ENCODE assay signal across 25 cellular contexts in genomic region chr7:94174375-94174774, GRCh38.
"Had no signal": no experiment of that assay in that cellular context is flagged by ENCODE, and none has a peak within 500 bp of the region (broad histone marks: within the 10 kb centered on the region; RNA-seq: fewer than 3 reads in every experiment).

No MANE protein-coding gene starts in this region.

- H3K36me3 Mint-ChIP-seq: activated naive CD8-positive, alpha-beta T cell had no signal

- H3K4me1 Mint-ChIP-seq: activated T-helper 17 cell treated with anti-CD3 and anti-CD28 coated beads, Interleukin-2, amount 50 U/mL, for 72 hours; T-helper 17 cell had no signal

- H3K27ac Mint-ChIP-seq: activated B cell treated with CpG ODN at 0.5 μM for 24 hours; activated CD8-positive, alpha-beta T cell treated with anti-CD3 and anti-CD28 coated beads for 36 hours; activated naive CD8-positive, alpha-beta T cell; activated T-helper 17 cell treated with anti-CD3 and anti-CD28 coated beads, Interleukin-2, amount 50 U/mL, for 72 hours; T-helper 17 cell; T-helper 2 cell treated with Interferon-gamma antibody and Interleukin-4, amounts not matched to agents 5 μg/mL and 100 μg/mL, for 36 hours had no signal

- H3K4me3 Mint-ChIP-seq: activated B cell treated with CpG ODN at 0.5 μM for 24 hours; activated CD8-positive, alpha-beta T cell treated with anti-CD3 and anti-CD28 coated beads for 36 hours; activated naive CD8-positive, alpha-beta T cell; activated T-cell treated with anti-CD3 and anti-CD28 coated beads, Interleukin-2, amount 50 U/mL, for 4 hours; activated T-helper 17 cell treated with anti-CD3 and anti-CD28 coated beads, Interleukin-2, amount 50 U/mL, for 72 hours; T-helper 17 cell; T-helper 2 cell treated with Interferon-gamma antibody and Interleukin-4, amounts not matched to agents 5 μg/mL and 100 μg/mL, for 36 hours had no signal

- H3K27ac ChIP-seq: brain microvascular endothelial cell, WERI-Rb-1 had no signal

- DNase-seq: activated B cell treated with CpG ODN at 0.5 μM for 24 hours; activated CD4-positive, alpha-beta T cell treated with anti-CD3 and anti-CD28 coated beads for 48 hours; activated CD4-positive, alpha-beta T cell treated with anti-CD3 and anti-CD28 coated beads, Interleukin-2, amount 50 U/mL, for 1 hour; activated CD4-positive, alpha-beta T cell treated with anti-CD3 and anti-CD28 coated beads, Interleukin-2, amount 50 U/mL, for 48 hours; activated CD8-positive, alpha-beta memory T cell treated with anti-CD3 and anti-CD28 coated beads for 24 hours; activated CD8-positive, alpha-beta T cell treated with anti-CD3 and anti-CD28 coated beads for 36 hours; activated effector memory CD4-positive, alpha-beta T cell treated with Interleukin-2 at 50 U/mL for 16 hours; activated gamma-delta T cell treated with Interleukin-2 at 50 U/mL for 16 hours; activated naive CD4-positive, alpha-beta T cell treated with anti-CD3 and anti-CD28 coated beads, Interleukin-2, amount 50 U/mL, for 16 hours; activated naive CD4-positive, alpha-beta T cell treated with Interleukin-2 at 50 U/mL for 16 hours; activated T-cell treated with anti-CD3 and anti-CD28 coated beads, Interleukin-2, amount 50 U/mL, for 4 hours; amniotic stem cell; anterior cingulate cortex; brain microvascular endothelial cell; caudate nucleus; cortex of kidney; effector CD8-positive, alpha-beta T cell; head of caudate nucleus; T-helper 1 cell; T-helper 17 cell; T1000; WERI-Rb-1 had no signal

- H3K36me3 ChIP-seq: brain microvascular endothelial cell, WERI-Rb-1 had no signal

- H3K9me3 Mint-ChIP-seq: activated B cell treated with CpG ODN at 0.5 μM for 24 hours; activated CD8-positive, alpha-beta T cell treated with anti-CD3 and anti-CD28 coated beads for 36 hours; activated T-cell treated with anti-CD3 and anti-CD28 coated beads, Interleukin-2, amount 50 U/mL, for 4 hours; activated T-helper 17 cell treated with anti-CD3 and anti-CD28 coated beads, Interleukin-2, amount 50 U/mL, for 72 hours; T-helper 2 cell treated with Interferon-gamma antibody and Interleukin-4, amounts not matched to agents 5 μg/mL and 100 μg/mL, for 36 hours had no signal

- H3K27me3 Mint-ChIP-seq: activated B cell treated with CpG ODN at 0.5 μM for 24 hours, T-helper 17 cell had no signal

- H3K27me3 ChIP-seq: brain microvascular endothelial cell had no signal
